Comparison of ENCODE assay signal across 17 cellular contexts in genomic region chr17:22459331-22459952, GRCh38.
DNase-seq lines count a peak whose midpoint lies in the region; ATAC-seq and TF ChIP-seq lines count a peak whose summit lies in the region.
"Had no signal": no experiment of that assay in that cellular context is flagged by ENCODE, and none has a peak within 500 bp of the region (broad histone marks: within the 10 kb centered on the region; RNA-seq: fewer than 3 reads in every experiment).

No MANE protein-coding gene starts in this region.

- H3K14ac ChIP-seq in mesenchymal stem cell (ENCODE audit: low read length in 2 of 2): no peak overlapping the region

- POLR2A ChIA-PET in Panc1 (lab: Charles Lee): no interaction called here

- no peaks in the 10 kb centered on the region for H3K9me2 ChIP-seq in OCI-LY1 (ENCODE audit: low read depth, low read length)

- in situ Hi-C loops in Panc1 (cut with HindIII; ENCODE audit: low pct_unique_long_range_greater_than_20kb, low sequenced_read_pairs): no loop called here

- H3K4me2 ChIP-seq in OCI-LY1 (ENCODE audit: low read length) (no peak overlapping the region), mesenchymal stem cell (ENCODE audit: low read length, poor library complexity, severe bottlenecking) (no peak overlapping the region)

- intact Hi-C loops in Panc1 (cut with micrococcal nuclease; ENCODE audit: unreplicated experiment): no loop called here

- H3K4ac ChIP-seq in mesenchymal stem cell (ENCODE audit: low read depth in 1 of 2, low read length in 2 of 2): no peak overlapping the region

- H2BK12ac ChIP-seq in mesenchymal stem cell (ENCODE audit: low read length in 2 of 2): no peak overlapping the region

- H3K27ac ChIP-seq in OCI-LY1 (ENCODE audit: low read depth, low read length, poor library complexity, severe bottlenecking) (peak overlapping the region; percentile 91), Panc1 (ENCODE audit: low read length) (no peak overlapping the region), mesenchymal stem cell (ENCODE audit: low read length, poor library complexity, severe bottlenecking) (no peak overlapping the region)
- H3K27ac ChIP-seq: BLaER1 treated with 17β-estradiol and CSF1 and Interleukin-3, amounts not matched to agents 10 nM and 100 nM; C4-2B had no signal

- H4K8ac ChIP-seq in mesenchymal stem cell (ENCODE audit: low read length): no peak overlapping the region

- H3K79me1 ChIP-seq in mesenchymal stem cell (replicated peaks; ENCODE audit: low read length, poor library complexity, severe bottlenecking): no peaks in the 10 kb centered on the region

- CTCF ChIA-PET in Panc1 (lab: Charles Lee): no interaction called here

- no peak overlapping the region for H3K27ac Mint-ChIP-seq in osteocyte (ENCODE audit: unreplicated experiment)
- H3K27ac Mint-ChIP-seq: B cell; CD4-positive, alpha-beta T cell; CD8-positive, alpha-beta T cell had no signal

- no TSS peak for BruUV-seq in Panc1 (replicated peaks; lab: Mats Ljungman, UMichigan)

- 77% methylated on average over 12 of the region's 12 CpGs for WGBS in mesenchymal stem cell

- H3K4me3 ChIP-seq in OCI-LY1 (ENCODE audit: low read depth, low read length, poor library complexity, severe bottlenecking) (no peak overlapping the region), Panc1 (ENCODE audit: low read depth in 2 of 2, low read length in 2 of 2) (no peak overlapping the region), mesenchymal stem cell (ENCODE audit: insufficient read depth in 1 of 2, low read depth in 1 of 2, low read length in 2 of 2) (no peak overlapping the region)
- H3K4me3 ChIP-seq: BLaER1 treated with 17β-estradiol and CSF1 and Interleukin-3, amounts not matched to agents 10 nM and 100 nM had no signal

- H2BK15ac ChIP-seq in mesenchymal stem cell (ENCODE audit: low read depth, poor library complexity, severe bottlenecking): no peak overlapping the region

- TF ChIP-seq CTCF in OCI-LY1 (IDR thresholded peaks at IDR 0.05; ENCODE audit: low read length) (no peak; the same call in 1 of the 2 replicates), Panc1 (IDR thresholded peaks at IDR 0.05) (peak; percentile 7; the same call in 1 of the 2 replicates), osteocyte (IDR thresholded peaks at IDR 0.05) (no peak)

- H4K20me1 ChIP-seq in OCI-LY1 (ENCODE audit: insufficient read depth, low read length): no peaks in the 10 kb centered on the region
- H4K20me1 ChIP-seq: BLaER1 treated with 17β-estradiol and CSF1 and Interleukin-3, amounts not matched to agents 10 nM and 100 nM had no signal

- no peak for DNase-seq in Panc1 (ENCODE audit: low read depth, low spot score)
- DNase-seq in osteocyte (ENCODE audit: extremely low spot score, unreplicated experiment): peak; percentile 73
- no peak for DNase-seq in mesenchymal stem cell
- no peak for DNase-seq in Ammon's horn (ENCODE audit: low spot score)
- DNase-seq: 8988T; ACHN; Caco-2; Calu3; CD4-positive, alpha-beta T cell; CD8-positive, alpha-beta T cell; DMS79 treated with DMSO at 0.1 percent for 48 hours; GF-D8 had no signal

- no peaks in the 10 kb centered on the region for H3K36me3 Mint-ChIP-seq in osteocyte (ENCODE audit: unreplicated experiment)
- H3K36me3 Mint-ChIP-seq: CD8-positive, alpha-beta T cell had no signal

- H3K36me3 ChIP-seq in OCI-LY1 (ENCODE audit: insufficient read depth, low read length) (no peaks in the 10 kb centered on the region), Panc1 (ENCODE audit: control insufficient read depth, insufficient read depth, low read length) (no peaks in the 10 kb centered on the region), mesenchymal stem cell (ENCODE audit: control insufficient read depth in 1 of 2, insufficient read depth in 2 of 2, low read depth in 1 of 2, low read length in 2 of 2) (no peaks in the 10 kb centered on the region)
- H3K36me3 ChIP-seq: BLaER1 treated with 17β-estradiol and CSF1 and Interleukin-3, amounts not matched to agents 10 nM and 100 nM had no signal

- H3K23ac ChIP-seq in mesenchymal stem cell (ENCODE audit: low read length in 2 of 2): no peak overlapping the region

- H3K9me3 ChIP-seq in OCI-LY1 (ENCODE audit: low read length) (no peaks in the 10 kb centered on the region), Panc1 (ENCODE audit: control insufficient read depth, insufficient read depth, low read depth, low read length) (no peaks in the 10 kb centered on the region), mesenchymal stem cell (ENCODE audit: control insufficient read depth, low read length) (no peaks in the 10 kb centered on the region)
- H3K9me3 ChIP-seq: Caco-2 had no signal

- no peaks in the 10 kb centered on the region for H3K4me1 Mint-ChIP-seq in osteocyte (ENCODE audit: unreplicated experiment)
- H3K4me1 Mint-ChIP-seq: B cell had no signal

- H2BK120ac ChIP-seq in mesenchymal stem cell (ENCODE audit: low read depth, low read length): no peak overlapping the region

- H3K27me3 ChIP-seq in OCI-LY1 (ENCODE audit: insufficient read depth, low read length) (no peaks in the 10 kb centered on the region), Panc1 (ENCODE audit: control insufficient read depth, insufficient read depth, low read length) (no peaks in the 10 kb centered on the region), mesenchymal stem cell (ENCODE audit: control insufficient read depth in 1 of 2, insufficient read depth in 1 of 2, low read length in 2 of 2) (no peaks in the 10 kb centered on the region)
- H3K27me3 ChIP-seq: BLaER1 treated with 17β-estradiol and CSF1 and Interleukin-3, amounts not matched to agents 10 nM and 100 nM had no signal

- H2AK5ac ChIP-seq in mesenchymal stem cell (ENCODE audit: low read length, severe bottlenecking): no peak overlapping the region

- H3K9ac ChIP-seq in OCI-LY1 (ENCODE audit: low read length) (no peak overlapping the region), mesenchymal stem cell (ENCODE audit: low read length) (no peak overlapping the region)
- H3K9ac ChIP-seq: BLaER1 treated with 17β-estradiol and CSF1 and Interleukin-3, amounts not matched to agents 10 nM and 100 nM had no signal

- H4K91ac ChIP-seq in mesenchymal stem cell (ENCODE audit: low read length): no peak overlapping the region

- no peak overlapping the region for H2BK5ac ChIP-seq in mesenchymal stem cell (ENCODE audit: low read depth, low read length, poor library complexity, severe bottlenecking)

- H3K9me3 Mint-ChIP-seq in osteocyte (ENCODE audit: unreplicated experiment): peaks cover 58% of the 10 kb centered on the region

- H3K27me3 Mint-ChIP-seq in osteocyte (ENCODE audit: unreplicated experiment): no peaks in the 10 kb centered on the region
- H3K27me3 Mint-ChIP-seq: B cell; CD4-positive, alpha-beta T cell had no signal

- H3F3A ChIP-seq in OCI-LY1 (ENCODE audit: insufficient read depth, low read length): no peaks in the 10 kb centered on the region

- H2AFZ ChIP-seq in OCI-LY1 (ENCODE audit: low read length): no peak overlapping the region
- H2AFZ ChIP-seq in mesenchymal stem cell (ENCODE audit: low read depth, low read length): no peak overlapping the region

- no peak overlapping the region for H3K4me3 Mint-ChIP-seq in osteocyte (ENCODE audit: unreplicated experiment)
- H3K4me3 Mint-ChIP-seq: B cell; CD4-positive, alpha-beta T cell; CD8-positive, alpha-beta T cell had no signal

- peaks cover 86% of the 10 kb centered on the region for H3K4me1 ChIP-seq in OCI-LY1 (ENCODE audit: insufficient read depth, low read length, severe bottlenecking)
- no peaks in the 10 kb centered on the region for H3K4me1 ChIP-seq in Panc1 (ENCODE audit: control insufficient read depth, insufficient read depth, low read length)
- no peaks in the 10 kb centered on the region for H3K4me1 ChIP-seq in mesenchymal stem cell (ENCODE audit: control insufficient read depth, insufficient read depth, low read depth, low read length)
- H3K4me1 ChIP-seq: Caco-2 had no signal

- no peaks in the 10 kb centered on the region for H3K79me2 ChIP-seq in OCI-LY1 (ENCODE audit: insufficient read depth, low read length)

- no peak overlapping the region for H3K18ac ChIP-seq in mesenchymal stem cell (ENCODE audit: low read depth in 1 of 2, low read length in 2 of 2)

- ATAC-seq in Panc1 (no peak), SK-N-SH treated with all-trans-retinoic acid at 6 μM for 48 hours (no peak)
- ATAC-seq: CD8-positive, alpha-beta T cell had no signal

TF ChIP-seq in SK-N-SH treated with all-trans-retinoic acid at 6 μM for 48 hours, 23 proteins besides CTCF, POLR2A, EP300 and RAD21:
- TF ChIP-seq ZNF8 (CRISPR knock-in tag; IDR thresholded peaks at IDR 0.05): no peak
- no peak for TF ChIP-seq PPARA (CRISPR knock-in tag; IDR thresholded peaks at IDR 0.05; ENCODE audit: borderline replicate concordance)
- no peak for TF ChIP-seq CSDC2 (CRISPR knock-in tag; IDR thresholded peaks at IDR 0.05)
- no peak for TF ChIP-seq ZFP3 (CRISPR knock-in tag; IDR thresholded peaks at IDR 0.05)
TF ChIP-seq in SK-N-SH treated with all-trans-retinoic acid at 6 μM for 48 hours: peak in this region for 0.
